1 cellular context compared by ENCODE assay signal in genomic region chr4:158193171-158193749, GRCh38.
TF ChIP-seq lines count a peak whose summit lies in the region.

No MANE protein-coding gene starts in this region.

TF ChIP-seq in GM12878, 131 proteins besides CTCF, POLR2A, EP300 and RAD21 (continued from another document):
- no peak for TF ChIP-seq USF2 (IDR thresholded peaks at IDR 0.05; ENCODE audit: borderline replicate concordance, low read depth, low read length)
- no peak for TF ChIP-seq MLLT1 (IDR thresholded peaks at IDR 0.05)
- TF ChIP-seq SMAD1 (IDR thresholded peaks at IDR 0.05; ENCODE audit: low read depth, partially characterized antibody) = no peak
- TF ChIP-seq, protein P1, sequence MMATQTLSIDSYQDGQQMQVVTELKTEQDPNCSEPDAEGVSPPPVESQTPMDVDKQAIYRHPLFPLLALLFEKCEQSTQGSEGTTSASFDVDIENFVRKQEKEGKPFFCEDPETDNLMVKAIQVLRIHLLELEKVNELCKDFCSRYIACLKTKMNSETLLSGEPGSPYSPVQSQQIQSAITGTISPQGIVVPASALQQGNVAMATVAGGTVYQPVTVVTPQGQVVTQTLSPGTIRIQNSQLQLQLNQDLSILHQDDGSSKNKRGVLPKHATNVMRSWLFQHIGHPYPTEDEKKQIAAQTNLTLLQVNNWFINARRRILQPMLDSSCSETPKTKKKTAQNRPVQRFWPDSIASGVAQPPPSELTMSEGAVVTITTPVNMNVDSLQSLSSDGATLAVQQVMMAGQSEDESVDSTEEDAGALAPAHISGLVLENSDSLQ (IDR thresholded peaks at IDR 0.05) = no peak
- TF ChIP-seq DPF2 (IDR thresholded peaks at IDR 0.05) = no peak
- TF ChIP-seq ZNF592 (IDR thresholded peaks at IDR 0.05) = no peak
- TF ChIP-seq, protein P2, sequence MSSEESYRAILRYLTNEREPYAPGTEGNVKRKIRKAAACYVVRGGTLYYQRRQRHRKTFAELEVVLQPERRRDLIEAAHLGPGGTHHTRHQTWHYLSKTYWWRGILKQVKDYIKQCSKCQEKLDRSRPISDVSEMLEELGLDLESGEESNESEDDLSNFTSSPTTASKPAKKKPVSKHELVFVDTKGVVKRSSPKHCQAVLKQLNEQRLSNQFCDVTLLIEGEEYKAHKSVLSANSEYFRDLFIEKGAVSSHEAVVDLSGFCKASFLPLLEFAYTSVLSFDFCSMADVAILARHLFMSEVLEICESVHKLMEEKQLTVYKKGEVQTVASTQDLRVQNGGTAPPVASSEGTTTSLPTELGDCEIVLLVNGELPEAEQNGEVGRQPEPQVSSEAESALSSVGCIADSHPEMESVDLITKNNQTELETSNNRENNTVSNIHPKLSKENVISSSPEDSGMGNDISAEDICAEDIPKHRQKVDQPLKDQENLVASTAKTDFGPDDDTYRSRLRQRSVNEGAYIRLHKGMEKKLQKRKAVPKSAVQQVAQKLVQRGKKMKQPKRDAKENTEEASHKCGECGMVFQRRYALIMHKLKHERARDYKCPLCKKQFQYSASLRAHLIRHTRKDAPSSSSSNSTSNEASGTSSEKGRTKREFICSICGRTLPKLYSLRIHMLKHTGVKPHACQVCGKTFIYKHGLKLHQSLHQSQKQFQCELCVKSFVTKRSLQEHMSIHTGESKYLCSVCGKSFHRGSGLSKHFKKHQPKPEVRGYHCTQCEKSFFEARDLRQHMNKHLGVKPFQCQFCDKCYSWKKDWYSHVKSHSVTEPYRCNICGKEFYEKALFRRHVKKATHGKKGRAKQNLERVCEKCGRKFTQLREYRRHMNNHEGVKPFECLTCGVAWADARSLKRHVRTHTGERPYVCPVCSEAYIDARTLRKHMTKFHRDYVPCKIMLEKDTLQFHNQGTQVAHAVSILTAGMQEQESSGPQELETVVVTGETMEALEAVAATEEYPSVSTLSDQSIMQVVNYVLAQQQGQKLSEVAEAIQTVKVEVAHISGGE (CRISPR knock-in tag; IDR thresholded peaks at IDR 0.05) = no peak
- no peak for TF ChIP-seq GATAD2B (conservative IDR thresholded peaks at IDR 0.05; ENCODE audit: low read depth)
- no peak for TF ChIP-seq HDAC2 (IDR thresholded peaks at IDR 0.05)
- no peak for TF ChIP-seq RUNX3 (IDR thresholded peaks at IDR 0.05; ENCODE audit: low read length)
